ENCODE assay signal across 9 cellular contexts in the genomic region with DNA sequence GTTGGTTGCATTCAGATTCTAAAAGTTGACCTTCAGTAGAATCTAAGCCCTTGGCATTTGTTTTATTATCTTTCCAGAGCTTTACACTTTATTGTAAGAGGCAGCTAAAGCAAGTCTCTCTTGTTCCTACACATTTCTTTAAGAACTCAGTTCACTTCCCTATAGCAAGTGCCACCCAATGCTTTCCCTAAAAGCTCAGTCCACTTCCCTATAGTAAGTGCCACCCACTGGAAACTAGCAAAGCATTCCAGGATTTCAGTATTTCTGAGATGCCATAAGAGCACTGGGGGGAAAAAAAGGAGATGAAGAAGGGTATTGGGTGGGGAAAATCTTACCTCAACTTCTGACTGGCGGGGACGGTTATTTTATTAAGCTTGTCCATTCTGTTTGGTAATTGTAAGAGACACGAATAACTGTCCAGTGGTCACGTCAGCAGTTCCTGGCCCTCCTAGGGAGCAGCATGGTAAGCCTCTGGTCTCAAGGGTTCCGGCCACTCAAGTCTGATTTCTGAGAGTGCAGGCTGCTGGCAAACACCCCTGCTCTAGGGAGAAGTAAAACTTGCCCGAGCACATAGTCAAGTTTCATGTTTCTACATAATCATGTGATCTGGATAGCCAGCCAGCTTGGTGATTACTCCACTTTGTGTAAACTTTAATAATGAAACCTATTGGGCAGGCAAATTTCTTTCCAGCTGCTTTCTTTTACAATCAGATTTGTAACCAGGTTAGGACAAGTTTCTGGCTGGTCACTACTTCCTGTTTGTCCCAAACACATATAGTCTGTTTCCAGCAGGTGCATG. TPM values are rescaled to one million over a fixed set of nuclear protein-coding genes. Genes with fewer than 3 reads are reported as not detected.
DNase-seq lines count a peak whose midpoint lies in the region; ATAC-seq and TF ChIP-seq lines count a peak whose summit lies in the region.
"Had no signal": no experiment of that assay in that cellular context is flagged by ENCODE, and none has a peak within 500 bp of the region (broad histone marks: within the 10 kb centered on the region; RNA-seq: fewer than 3 reads in every experiment).

A gene (minus strand): TSS at position 553 of the 799 bp plus-strand sequence. CDS start 171 bp downstream, at position 382.

- no peak within 1 kb of the TSS for H4K8ac ChIP-seq in H9 (replicated peaks; ENCODE audit: insufficient read length, low read depth, low read length)

- H4K91ac ChIP-seq in H9 (ENCODE audit: insufficient read length, low read depth, low read length), result no peak within 1 kb of the TSS

- ATAC-seq in GM19351 (IDR thresholded peaks at IDR 0.05; ENCODE audit: unreplicated experiment) (peak; percentile 62), HG03342 (IDR thresholded peaks at IDR 0.05; ENCODE audit: unreplicated experiment) (peak; percentile 74)

- peaks cover 4 to 25% of the 10 kb centered on the region in 2 donors for H3K4me1 ChIP-seq in ascending aorta
- no peaks in the 10 kb centered on the region for H3K4me1 ChIP-seq in H9 (ENCODE audit: insufficient read depth, low read length)

- H3K27ac Mint-ChIP-seq in CD14-positive monocyte (peak within 1 kb of the TSS; percentile 88 to 96 (median 95)), mesothelial cell of epicardium (peak within 1 kb of the TSS; percentile 96), H9 (0 out of 7 replicates have a peak within 1 kb of the TSS, but pooled peaks of 1 of the 3 experiments have one; percentile 23)

- DNase-seq in CD14-positive monocyte (ENCODE audit: low spot score) (peak; percentile 59), ascending aorta (ENCODE audit: low spot score in 2 of 2) (peak; percentile 47 to 88), mesothelial cell of epicardium (ENCODE audit: low spot score in 2 of 2, unreplicated experiment in 2 of 2) (no peak), NCI-H82 (lab: John Stamatoyannopoulos, UW) (no peak), superior temporal gyrus (ENCODE audit: extremely low spot score) (no peak), H9 (no peak)

- no peaks in the 10 kb centered on the region for H3K36me3 ChIP-seq in ascending aorta

- H3T11ph ChIP-seq in H9 (ENCODE audit: low read length), result no peak within 1 kb of the TSS

- no peak within 1 kb of the TSS for H2BK20ac ChIP-seq in H9 (ENCODE audit: low read depth, low read length, poor library complexity, severe bottlenecking)

- H2BK12ac ChIP-seq in H9 (ENCODE audit: insufficient read length, low read depth, low read length), result no peak within 1 kb of the TSS

- H3K4me3 Mint-ChIP-seq in CD14-positive monocyte (peak within 1 kb of the TSS; percentile 78 to 91), mesothelial cell of epicardium (peak within 1 kb of the TSS; percentile 70), H9 (no peak within 1 kb of the TSS)
- H3K4me3 Mint-ChIP-seq: central memory CD8-positive, alpha-beta T cell had no signal

- H3K4me2 ChIP-seq in H9 (ENCODE audit: insufficient read depth, insufficient read length, low read length), result no peak within 1 kb of the TSS

- no peak within 1 kb of the TSS for H3K56ac ChIP-seq in H9 (ENCODE audit: insufficient read length, low read depth, low read length)

- no peak within 1 kb of the TSS for H3K4ac ChIP-seq in H9 (ENCODE audit: low read depth, low read length)

- H3K9me3 Mint-ChIP-seq in CD14-positive monocyte (no peaks in the 10 kb centered on the region), mesothelial cell of epicardium (no peaks in the 10 kb centered on the region), H9 (no peaks in the 10 kb centered on the region)
- H3K9me3 Mint-ChIP-seq: central memory CD8-positive, alpha-beta T cell had no signal

- no peak within 1 kb of the TSS for H3K14ac ChIP-seq in H9 (ENCODE audit: insufficient read depth, low read length)

- no peak within 1 kb of the TSS for H2BK15ac ChIP-seq in H9 (ENCODE audit: low read depth, low read length)

- no peak within 1 kb of the TSS for H2AK5ac ChIP-seq in H9 (ENCODE audit: insufficient read length, low read length)

- H3K79me1 ChIP-seq in H9 (ENCODE audit: insufficient read depth, low read depth, low read length, poor library complexity, severe bottlenecking), result no peaks in the 10 kb centered on the region

- no peak for TF ChIP-seq CTCF in CD14-positive monocyte (IDR thresholded peaks at IDR 0.05)
- no peak for TF ChIP-seq CTCF in ascending aorta (IDR thresholded peaks at IDR 0.05)
- TF ChIP-seq CTCF in mesothelial cell of epicardium (IDR thresholded peaks at IDR 0.05; ENCODE audit: unreplicated experiment), result no peak
- TF ChIP-seq CTCF in H9 (conservative IDR thresholded peaks at IDR 0.05), result no peak

- H3K9me3 ChIP-seq in ascending aorta, result no peaks in the 10 kb centered on the region
- H3K9me3 ChIP-seq in H9 (ENCODE audit: control insufficient read depth, low read depth, low read length), result no peaks in the 10 kb centered on the region

- peaks cover 0 to 5% of the 10 kb centered on the region in 2 donors for H3K36me3 Mint-ChIP-seq in CD14-positive monocyte
- no peaks in the 10 kb centered on the region for H3K36me3 Mint-ChIP-seq in mesothelial cell of epicardium
- no peaks in the 10 kb centered on the region for H3K36me3 Mint-ChIP-seq in H9 (ENCODE audit: insufficient read depth in 1 of 3, low read depth in 3 of 3)

- H4K5ac ChIP-seq in H9 (ENCODE audit: insufficient read length, low read depth, low read length), result no peak within 1 kb of the TSS

- no peak within 1 kb of the TSS for H3K18ac ChIP-seq in H9 (ENCODE audit: insufficient read length, low read depth, low read length)

- no peaks in the 10 kb centered on the region for H3K27me3 ChIP-seq in ascending aorta
- no peaks in the 10 kb centered on the region for H3K27me3 ChIP-seq in H9 (ENCODE audit: insufficient read depth, low read length)

- H3K23ac ChIP-seq in H9 (ENCODE audit: insufficient read length, low read depth, low read length), result no peak within 1 kb of the TSS

- no peaks in the 10 kb centered on the region for H4K20me1 ChIP-seq in H9 (ENCODE audit: control insufficient read depth, insufficient read depth, insufficient read length)

- H3K79me2 ChIP-seq in H9 (ENCODE audit: insufficient read depth, low read length), result no peaks in the 10 kb centered on the region

- H2BK5ac ChIP-seq in H9 (ENCODE audit: insufficient read length, low read length), result no peak within 1 kb of the TSS

- H3K9ac ChIP-seq in H9 (ENCODE audit: extremely low read depth, insufficient read length, low read length), result no peak within 1 kb of the TSS

- intact Hi-C loops in CD14-positive monocyte (cut with micrococcal nuclease), result no loop called here
- intact Hi-C loops in ascending aorta (cut with DNase I), result no loop called here

- WGBS in H9 (ENCODE audit: extremely low coverage, insufficient read length, low lambda C conversion rate), result no CpG with 5 or more reads among the region's 6 CpGs

- no peak within 1 kb of the TSS for H2AFZ ChIP-seq in H9 (ENCODE audit: low read length)

- H3K27me3 Mint-ChIP-seq in CD14-positive monocyte (ENCODE audit: low read depth in 3 of 3) (peaks cover 0 to 4% (median 0%) of the 10 kb centered on the region in 3 donors), mesothelial cell of epicardium (ENCODE audit: low read depth) (no peaks in the 10 kb centered on the region), H9 (ENCODE audit: low read depth) (peaks cover 1% of the 10 kb centered on the region; the same call in 1 of the 2 replicates)

- no peak within 1 kb of the TSS for H2BK120ac ChIP-seq in H9 (ENCODE audit: low read depth, low read length, poor library complexity, severe bottlenecking)

- peak within 1 kb of the TSS; percentile 2 to 40 for H3K4me3 ChIP-seq in ascending aorta

- H3K27ac ChIP-seq in ascending aorta (peak within 1 kb of the TSS; percentile 60 to 79), H9 (ENCODE audit: insufficient read length, low read depth, low read length) (no peak within 1 kb of the TSS)

- no peaks in the 10 kb centered on the region for H3K23me2 ChIP-seq in H9 (ENCODE audit: insufficient read length, low read depth, low read length, poor library complexity, severe bottlenecking)

- H3K4me1 Mint-ChIP-seq in CD14-positive monocyte (peaks cover 49% of the 10 kb centered on the region), mesothelial cell of epicardium (peaks cover 35% of the 10 kb centered on the region), H9 (peaks cover 3 to 8% of the 10 kb centered on the region in 2 experiments; a peak in 3 of 4 replicates)
- H3K4me1 Mint-ChIP-seq: central memory CD8-positive, alpha-beta T cell had no signal

RNA-seq across cellular contexts. Expression of the gene that starts here (rescaled TPM):
- 1 to 10 TPM; 1.4 to 1.9 TPM for polyA plus RNA-seq in CD14-positive monocyte
- not detected for total RNA-seq in ascending aorta
- 7.0 to 8.2 TPM (median 7.1 TPM) in 3 replicates for total RNA-seq in mesothelial cell of epicardium
- not detected in 2 replicates for total RNA-seq in H9 (2021)

Comparison
In these comparisons a context has a peak if more than half of its experiments do, and no peak if none do; other contexts are left out.
1. Peak in DNase-seq, H3K4me3 ChIP-seq and H3K27ac ChIP-seq in ascending aorta; RNA of the gene not detected or under 1 TPM.
2. H3K4me3 Mint-ChIP-seq: peak in CD14-positive monocyte (2 of 2) and mesothelial cell of epicardium (single experiment); none in H9 (0 of 2).